In the genomic region with DNA sequence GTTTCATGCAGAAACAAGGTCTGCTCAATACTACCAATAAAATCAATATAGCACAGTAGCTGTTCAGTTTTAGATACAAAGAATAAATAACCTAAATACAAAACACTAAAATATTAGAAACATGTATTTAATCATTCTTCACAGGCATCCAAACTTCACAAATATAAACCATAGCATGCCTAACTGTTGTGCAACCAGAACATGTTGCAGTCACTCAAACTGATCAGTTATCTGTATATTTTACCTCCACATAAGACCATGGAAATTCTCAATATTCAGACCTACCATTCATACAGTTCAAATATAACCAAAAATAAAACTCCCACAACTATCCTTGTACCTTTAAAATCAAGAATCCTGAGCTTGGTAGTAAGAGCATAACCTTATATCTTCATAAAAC, we compare ENCODE assay signal across 27 cellular contexts.
"Had no signal": no experiment of that assay in that cellular context is flagged by ENCODE, and none has a peak within 500 bp of the region (broad histone marks: within the 10 kb centered on the region; RNA-seq: fewer than 3 reads in every experiment).

No MANE protein-coding gene starts in this region.

- H3K4me2 ChIP-seq: smooth muscle cell had no signal

- H3K4me3 Mint-ChIP-seq: activated CD4-positive, alpha-beta T cell treated with anti-CD3 and anti-CD28 coated beads for 36 hours; activated CD8-positive, alpha-beta memory T cell treated with anti-CD3 and anti-CD28 coated beads, Interleukin-2, amount 10 ng/mL, durations not matched to agents 7 days and 5 days; activated CD8-positive, alpha-beta T cell treated with anti-CD3 and anti-CD28 coated beads, Interleukin-2, amount 10 ng/mL, durations not matched to agents 7 days and 5 days; activated naive CD4-positive, alpha-beta T cell treated with anti-CD3 and anti-CD28 coated beads, Interleukin-2, amount 50 U/mL, for 24 hours; activated naive CD8-positive, alpha-beta T cell treated with anti-CD3 and anti-CD28 coated beads, Interleukin-2, amount 50 U/mL, for 24 hours; mesothelial cell of epicardium; naive B cell; nephron progenitor cell; stimulated activated naive B cell treated with anti-CD40 and anti-IgM and Interleukin-4, amounts not matched to agents 10 μg/mL and 1 μg/mL and 100 μg/mL, for 72 hours had no signal

- H3K27me3 Mint-ChIP-seq: activated CD4-positive, alpha-beta T cell treated with anti-CD3 and anti-CD28 coated beads for 36 hours; activated CD8-positive, alpha-beta memory T cell treated with anti-CD3 and anti-CD28 coated beads, Interleukin-2, amount 10 ng/mL, durations not matched to agents 7 days and 5 days; activated naive CD4-positive, alpha-beta T cell treated with anti-CD3 and anti-CD28 coated beads, Interleukin-2, amount 50 U/mL, for 24 hours; activated naive CD8-positive, alpha-beta T cell treated with anti-CD3 and anti-CD28 coated beads, Interleukin-2, amount 50 U/mL, for 24 hours; naive B cell; progenitor cell of endocrine pancreas; stimulated activated naive B cell treated with anti-CD40 and anti-IgM and Interleukin-4, amounts not matched to agents 10 μg/mL and 1 μg/mL and 100 μg/mL, for 72 hours had no signal

- H3K4me1 Mint-ChIP-seq: activated CD4-positive, alpha-beta T cell treated with anti-CD3 and anti-CD28 coated beads for 36 hours; activated CD8-positive, alpha-beta memory T cell treated with anti-CD3 and anti-CD28 coated beads, Interleukin-2, amount 10 ng/mL, durations not matched to agents 7 days and 5 days; activated naive CD4-positive, alpha-beta T cell treated with anti-CD3 and anti-CD28 coated beads, Interleukin-2, amount 50 U/mL, for 24 hours; activated naive CD8-positive, alpha-beta T cell treated with anti-CD3 and anti-CD28 coated beads, Interleukin-2, amount 50 U/mL, for 24 hours; naive B cell; nephron progenitor cell; stimulated activated naive B cell treated with anti-CD40 and anti-IgM and Interleukin-4, amounts not matched to agents 10 μg/mL and 1 μg/mL and 100 μg/mL, for 72 hours had no signal

- H3K4me3 ChIP-seq: body of pancreas, colonic mucosa, sigmoid colon, smooth muscle cell, stomach, tibial nerve had no signal

- H3K27ac Mint-ChIP-seq: activated CD4-positive, alpha-beta T cell treated with anti-CD3 and anti-CD28 coated beads for 36 hours; activated CD8-positive, alpha-beta memory T cell treated with anti-CD3 and anti-CD28 coated beads, Interleukin-2, amount 10 ng/mL, durations not matched to agents 7 days and 5 days; activated CD8-positive, alpha-beta T cell treated with anti-CD3 and anti-CD28 coated beads, Interleukin-2, amount 10 ng/mL, durations not matched to agents 7 days and 5 days; activated naive CD4-positive, alpha-beta T cell treated with anti-CD3 and anti-CD28 coated beads, Interleukin-2, amount 50 U/mL, for 24 hours; activated naive CD8-positive, alpha-beta T cell treated with anti-CD3 and anti-CD28 coated beads, Interleukin-2, amount 50 U/mL, for 24 hours; mesothelial cell of epicardium; nephron progenitor cell; progenitor cell of endocrine pancreas; stimulated activated naive B cell treated with anti-CD40 and anti-IgM and Interleukin-4, amounts not matched to agents 10 μg/mL and 1 μg/mL and 100 μg/mL, for 72 hours had no signal

- H3K27ac ChIP-seq: body of pancreas, colonic mucosa, neutrophil, sigmoid colon, stomach, tibial nerve had no signal

- H3K36me3 ChIP-seq: colonic mucosa had no signal

- DNase-seq: activated CD4-positive, alpha-beta T cell treated with anti-CD3 and anti-CD28 coated beads for 36 hours; activated CD4-positive, CD25-positive, alpha-beta regulatory T cell; activated CD8-positive, alpha-beta memory T cell treated with anti-CD3 and anti-CD28 coated beads, Interleukin-2, amount 10 ng/mL, durations not matched to agents 7 days and 5 days; activated CD8-positive, alpha-beta T cell treated with anti-CD3 and anti-CD28 coated beads, Interleukin-2, amount 10 ng/mL, durations not matched to agents 7 days and 5 days; activated effector memory CD4-positive, alpha-beta T cell treated with anti-CD3 and anti-CD28 coated beads, Interleukin-2, amount 50 U/mL, for 16 hours; activated naive CD8-positive, alpha-beta T cell treated with anti-CD3 and anti-CD28 coated beads, Interleukin-2, amount 50 U/mL, for 24 hours; anterior cingulate cortex; body of pancreas; colonic mucosa; effector CD8-positive, alpha-beta T cell; left ventricle myocardium superior; naive B cell; nephron progenitor cell; sigmoid colon; stimulated activated CD4-positive, alpha-beta T cell treated with anti-CD3 and anti-CD28 coated beads, Interleukin-1b, Interleukin-23, amount 100 ng/mL, for 48 hours; stimulated activated CD4-positive, alpha-beta T cell treated with anti-CD3 and anti-CD28 coated beads, Interleukin-4, amount 100 ng/mL, for 4 hours; stimulated activated CD8-positive, alpha-beta memory T cell treated with anti-CD3 and anti-CD28 coated beads, Interleukin-4, amount 100 ng/mL, for 48 hours; stimulated activated naive B cell treated with anti-CD40 and anti-IgM and Interleukin-4, amounts not matched to agents 10 μg/mL and 1 μg/mL and 100 μg/mL, for 72 hours; stomach; SW 1271; T-helper 2 cell had no signal

- H3K9me3 Mint-ChIP-seq: activated naive CD4-positive, alpha-beta T cell treated with anti-CD3 and anti-CD28 coated beads, Interleukin-2, amount 50 U/mL, for 24 hours; activated naive CD8-positive, alpha-beta T cell treated with anti-CD3 and anti-CD28 coated beads, Interleukin-2, amount 50 U/mL, for 24 hours; mesothelial cell of epicardium; naive B cell; nephron progenitor cell; stimulated activated naive B cell treated with anti-CD40 and anti-IgM and Interleukin-4, amounts not matched to agents 10 μg/mL and 1 μg/mL and 100 μg/mL, for 72 hours had no signal

- ATAC-seq: activated CD4-positive, alpha-beta T cell treated with anti-CD3 and anti-CD28 coated beads for 36 hours; activated CD8-positive, alpha-beta memory T cell treated with anti-CD3 and anti-CD28 coated beads, Interleukin-2, amount 10 ng/mL, durations not matched to agents 7 days and 5 days; activated CD8-positive, alpha-beta T cell treated with anti-CD3 and anti-CD28 coated beads, Interleukin-2, amount 10 ng/mL, durations not matched to agents 7 days and 5 days; activated naive CD8-positive, alpha-beta T cell treated with anti-CD3 and anti-CD28 coated beads, Interleukin-2, amount 50 U/mL, for 24 hours; body of pancreas; left ventricle myocardium superior; stimulated activated naive B cell treated with anti-CD40 and anti-IgM and Interleukin-4, amounts not matched to agents 10 μg/mL and 1 μg/mL and 100 μg/mL, for 72 hours had no signal

- H3K27me3 ChIP-seq: body of pancreas, colonic mucosa, neutrophil, sigmoid colon, stomach, tibial nerve had no signal

- H3K4me1 ChIP-seq: colonic mucosa had no signal

- H3K9me3 ChIP-seq: body of pancreas, colonic mucosa, neutrophil, sigmoid colon, stomach, tibial nerve had no signal
